In the genomic region with DNA sequence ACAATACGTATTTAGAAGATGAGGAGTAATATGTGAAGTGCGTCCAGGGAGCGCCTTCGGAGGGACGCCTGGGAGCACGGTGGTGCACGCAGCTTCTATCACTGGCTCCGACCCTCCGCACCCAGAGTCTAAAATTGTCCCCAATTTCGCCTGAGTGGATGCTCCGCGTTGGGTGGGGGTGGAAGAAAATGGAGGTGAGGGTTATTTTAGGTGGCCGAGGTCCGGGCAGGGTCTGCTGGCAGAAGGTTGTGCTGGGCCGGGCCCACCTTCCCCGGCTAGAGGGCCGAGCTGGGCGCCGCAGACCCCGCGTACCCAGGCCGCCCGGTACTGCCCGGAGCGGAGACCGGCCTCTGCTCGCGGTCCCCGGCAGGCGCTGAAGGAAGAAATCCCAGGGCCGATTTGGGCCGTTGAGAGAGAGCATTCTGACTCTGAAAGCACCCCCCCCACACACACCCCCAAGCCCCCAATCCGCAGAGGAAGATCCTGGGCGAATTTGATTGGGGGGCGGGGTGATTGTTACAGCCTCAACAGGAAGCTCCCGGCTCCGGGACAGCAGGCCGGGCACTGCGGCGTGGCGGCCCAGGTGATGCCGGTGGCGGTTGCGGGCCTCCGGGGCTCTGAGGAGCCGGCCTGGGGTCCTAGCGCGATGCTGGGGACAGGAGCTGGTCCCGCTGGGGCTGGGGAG, we compare ENCODE assay signal across 8 cellular contexts. TPM values are rescaled to one million over a fixed set of nuclear protein-coding genes. Genes with fewer than 3 reads are reported as not detected.
DNase-seq lines count a peak whose midpoint lies in the region; FAIRE-seq and TF ChIP-seq lines count a peak whose summit lies in the region.

No MANE protein-coding gene starts in this region.

- no peaks in the 10 kb centered on the region for H3K9me3 ChIP-seq in HEK293 (ENCODE audit: control insufficient read depth, insufficient read depth, low read depth, low read length)

- no peaks in the 10 kb centered on the region for H3K27me3 ChIP-seq in rectal smooth muscle tissue (ENCODE audit: control insufficient read depth, insufficient read depth, low read length)

- peaks cover 0 to 8% of the 10 kb centered on the region in 2 experiments; a peak in 1 of 3 replicates for H3K36me3 ChIP-seq in HEK293 (ENCODE audit: control insufficient read depth in 2 of 2, insufficient read depth in 1 of 2, low read length in 2 of 2)
- no peaks in the 10 kb centered on the region for H3K36me3 ChIP-seq in rectal smooth muscle tissue (ENCODE audit: control insufficient read depth, insufficient read depth, low read length)

- H3K4me1 ChIP-seq in HEK293 (ENCODE audit: control insufficient read depth, insufficient read depth, low read length) (peaks cover 18% of the 10 kb centered on the region), rectal smooth muscle tissue (ENCODE audit: control insufficient read depth, insufficient read depth, low read length) (peaks cover 23% of the 10 kb centered on the region)

- CTCF ChIA-PET in HEK293 (lab: Yijun Ruan, JAX) = interaction anchor here (0.6 to 2.1 kb wide), 9 partner anchors 27 to 1366 kb away, joined by 3 to 8 read pairs (median 3); no protein-coding TSS in a partner anchor

- H3K27ac ChIP-seq in HEK293 (ENCODE audit: extremely low read depth, low read depth, low read length) = peak overlapping the region; percentile 100
- H3K27ac ChIP-seq in rectal smooth muscle tissue (ENCODE audit: low read depth, low read length) = peak overlapping the region; percentile 94

- H3K4me3 ChIP-seq in HEK293 (ENCODE audit: low read depth, low read length) (peak overlapping the region; percentile 62), fibroblast of the aortic adventitia (ENCODE audit: low read depth, low read length) (peak overlapping the region; percentile 71), rectal smooth muscle tissue (ENCODE audit: low read length) (peak overlapping the region; percentile 87)

- no peak for FAIRE-seq in GM19239 (lab: Jason Lieb, UNC)

- peak overlapping the region; percentile 77 for H3K9ac ChIP-seq in rectal smooth muscle tissue (ENCODE audit: low read length)

- POLR2A ChIA-PET in HEK293 (lab: Yijun Ruan, JAX) = interaction anchor here (0.7 to 6.5 kb wide), 13 partner anchors 11 to 903 kb away, joined by 3 to 52 read pairs (median 4); no protein-coding TSS in a partner anchor

- DNase-seq in T1000 (lab: John Stamatoyannopoulos, UW) (peak; percentile 70), fibroblast of the aortic adventitia (ENCODE audit: low read depth) (no peak), NCI-H1694 (lab: John Stamatoyannopoulos, UW) (no peak), AG20443 (ENCODE audit: low spot score) (no peak), GM19239 (ENCODE audit: insufficient read length, low spot score) (no peak)
- no peak for DNase-seq in activated CD8-positive, alpha-beta memory T cell treated with anti-CD3 and anti-CD28 coated beads, Interleukin-2, amount 50 U/mL, for 48 hours

- TF ChIP-seq CTCF in HEK293 (tag by site-specific recombination; IDR thresholded peaks at IDR 0.05) = no peak
- no peak for TF ChIP-seq CTCF in fibroblast of the aortic adventitia (IDR thresholded peaks at IDR 0.05; ENCODE audit: insufficient read depth, low read length)

TF ChIP-seq in HEK293, 187 proteins besides CTCF, POLR2A, EP300 and RAD21 (continues in another document):
- TF ChIP-seq ZNF768 (tag by site-specific recombination; IDR thresholded peaks at IDR 0.05) (no peak), SP2 (tag by site-specific recombination; IDR thresholded peaks at IDR 0.05) (peak; percentile 64), ZNF510 (tag by site-specific recombination; IDR thresholded peaks at IDR 0.05; ENCODE audit: insufficient replicate concordance) (no peak), ZNF324 (tag by site-specific recombination; IDR thresholded peaks at IDR 0.05) (no peak), TCF7L2 (IDR thresholded peaks at IDR 0.05; ENCODE audit: borderline replicate concordance, low read depth, low read length) (no peak), KLF8 (tag by site-specific recombination; IDR thresholded peaks at IDR 0.05) (no peak), ZNF571 (tag by site-specific recombination; IDR thresholded peaks at IDR 0.05) (no peak), ZNF518A (tag by site-specific recombination; conservative IDR thresholded peaks at IDR 0.05; ENCODE audit: low read depth) (no peak), MYNN (tag by site-specific recombination; IDR thresholded peaks at IDR 0.05; ENCODE audit: borderline replicate concordance) (no peak), ZBTB17 (tag by site-specific recombination; IDR thresholded peaks at IDR 0.05) (peak; percentile 36; the same call in 1 of the 2 replicates), SP3 (tag by site-specific recombination; IDR thresholded peaks at IDR 0.05) (no peak), GLIS2 (tag by site-specific recombination; IDR thresholded peaks at IDR 0.05) (0 out of 2 replicates have a peak, but pooled peaks have one; percentile 60), ZNF623 (tag by site-specific recombination; IDR thresholded peaks at IDR 0.05) (no peak)
- TF ChIP-seq, protein P1, sequence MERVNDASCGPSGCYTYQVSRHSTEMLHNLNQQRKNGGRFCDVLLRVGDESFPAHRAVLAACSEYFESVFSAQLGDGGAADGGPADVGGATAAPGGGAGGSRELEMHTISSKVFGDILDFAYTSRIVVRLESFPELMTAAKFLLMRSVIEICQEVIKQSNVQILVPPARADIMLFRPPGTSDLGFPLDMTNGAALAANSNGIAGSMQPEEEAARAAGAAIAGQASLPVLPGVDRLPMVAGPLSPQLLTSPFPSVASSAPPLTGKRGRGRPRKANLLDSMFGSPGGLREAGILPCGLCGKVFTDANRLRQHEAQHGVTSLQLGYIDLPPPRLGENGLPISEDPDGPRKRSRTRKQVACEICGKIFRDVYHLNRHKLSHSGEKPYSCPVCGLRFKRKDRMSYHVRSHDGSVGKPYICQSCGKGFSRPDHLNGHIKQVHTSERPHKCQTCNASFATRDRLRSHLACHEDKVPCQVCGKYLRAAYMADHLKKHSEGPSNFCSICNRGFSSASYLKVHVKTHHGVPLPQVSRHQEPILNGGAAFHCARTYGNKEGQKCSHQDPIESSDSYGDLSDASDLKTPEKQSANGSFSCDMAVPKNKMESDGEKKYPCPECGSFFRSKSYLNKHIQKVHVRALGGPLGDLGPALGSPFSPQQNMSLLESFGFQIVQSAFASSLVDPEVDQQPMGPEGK (tag by site-specific recombination; IDR thresholded peaks at IDR 0.05) = no peak
- TF ChIP-seq, protein P2, sequence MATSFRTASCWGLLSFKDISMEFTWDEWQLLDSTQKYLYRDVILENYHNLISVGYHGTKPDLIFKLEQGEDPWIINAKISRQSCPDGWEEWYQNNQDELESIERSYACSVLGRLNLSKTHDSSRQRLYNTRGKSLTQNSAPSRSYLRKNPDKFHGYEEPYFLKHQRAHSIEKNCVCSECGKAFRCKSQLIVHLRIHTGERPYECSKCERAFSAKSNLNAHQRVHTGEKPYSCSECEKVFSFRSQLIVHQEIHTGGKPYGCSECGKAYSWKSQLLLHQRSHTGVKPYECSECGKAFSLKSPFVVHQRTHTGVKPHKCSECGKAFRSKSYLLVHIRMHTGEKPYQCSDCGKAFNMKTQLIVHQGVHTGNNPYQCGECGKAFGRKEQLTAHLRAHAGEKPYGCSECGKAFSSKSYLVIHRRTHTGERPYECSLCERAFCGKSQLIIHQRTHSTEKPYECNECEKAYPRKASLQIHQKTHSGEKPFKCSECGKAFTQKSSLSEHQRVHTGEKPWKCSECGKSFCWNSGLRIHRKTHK (tag by site-specific recombination; IDR thresholded peaks at IDR 0.05) = no peak
- TF ChIP-seq, protein P3, sequence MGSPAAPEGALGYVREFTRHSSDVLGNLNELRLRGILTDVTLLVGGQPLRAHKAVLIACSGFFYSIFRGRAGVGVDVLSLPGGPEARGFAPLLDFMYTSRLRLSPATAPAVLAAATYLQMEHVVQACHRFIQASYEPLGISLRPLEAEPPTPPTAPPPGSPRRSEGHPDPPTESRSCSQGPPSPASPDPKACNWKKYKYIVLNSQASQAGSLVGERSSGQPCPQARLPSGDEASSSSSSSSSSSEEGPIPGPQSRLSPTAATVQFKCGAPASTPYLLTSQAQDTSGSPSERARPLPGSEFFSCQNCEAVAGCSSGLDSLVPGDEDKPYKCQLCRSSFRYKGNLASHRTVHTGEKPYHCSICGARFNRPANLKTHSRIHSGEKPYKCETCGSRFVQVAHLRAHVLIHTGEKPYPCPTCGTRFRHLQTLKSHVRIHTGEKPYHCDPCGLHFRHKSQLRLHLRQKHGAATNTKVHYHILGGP (tag by site-specific recombination; IDR thresholded peaks at IDR 0.05) = no peak

RNA-seq across cellular contexts. Expression of gene BAHCC1, which starts 3.1 kb away (rescaled TPM):
- total RNA-seq in fibroblast of the aortic adventitia (ENCODE audit: low replicate concordance) = 11.7 and 14.3 TPM in 2 replicates
